ENCODE assay signal across 17 cellular contexts in the genomic region with DNA sequence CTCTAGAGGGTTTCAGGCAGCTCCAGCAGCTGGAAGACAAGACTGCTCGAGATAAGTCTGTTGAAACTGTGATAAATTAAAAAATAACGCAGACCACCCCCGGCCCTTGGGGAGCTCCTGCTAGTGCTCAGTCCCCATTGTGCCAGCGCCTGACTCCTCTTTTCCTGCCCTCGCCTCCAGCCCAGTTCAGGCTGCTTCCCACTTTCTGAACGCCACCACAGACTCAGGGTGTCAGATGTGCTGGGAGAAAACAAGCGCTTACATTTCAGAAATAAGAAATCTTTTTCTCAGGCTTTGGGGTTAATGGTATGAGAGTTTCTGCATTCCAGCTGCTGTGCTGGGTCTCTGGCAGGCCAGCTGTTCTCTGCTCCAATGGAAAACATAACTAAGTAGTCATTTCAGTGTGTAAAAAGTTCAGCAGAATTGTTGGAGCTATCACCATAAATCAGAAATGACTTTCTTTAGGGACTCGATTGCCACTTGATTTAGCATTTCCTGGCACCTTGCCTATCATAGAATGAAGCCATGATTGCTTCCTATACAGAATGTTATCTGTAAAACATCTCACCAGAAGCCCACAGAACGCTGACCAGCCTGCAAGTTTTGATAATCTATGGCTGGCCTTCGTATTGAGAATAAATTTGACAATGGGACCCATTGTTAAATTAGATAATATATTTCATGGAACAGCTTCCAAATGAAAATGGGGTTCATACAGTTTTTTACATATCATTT.
DNase-seq lines count a peak whose midpoint lies in the region; ATAC-seq and TF ChIP-seq lines count a peak whose summit lies in the region.
"Had no signal": no experiment of that assay in that cellular context is flagged by ENCODE, and none has a peak within 500 bp of the region (broad histone marks: within the 10 kb centered on the region; RNA-seq: fewer than 3 reads in every experiment).

No MANE protein-coding gene starts in this region.

- peaks cover 31% of the 10 kb centered on the region for H3K27me3 Mint-ChIP-seq in activated naive CD4-positive, alpha-beta T cell treated with anti-CD3 and anti-CD28 coated beads, Interleukin-2, amount 10 ng/mL, durations not matched to agents 7 days and 5 days

- 22 to 28% (median 25%) methylated on average over 10 of the region's 10 CpGs for WGBS in stomach, 5 donors

- H3K27ac ChIP-seq in HEK293 (ENCODE audit: extremely low read depth, low read depth, low read length) (no peak overlapping the region), left lung (no peak overlapping the region), stomach (peak overlapping the region; percentile 17 to 62 (median 28))
- H3K27ac ChIP-seq: BLaER1, neutrophil had no signal

- no peaks in the 10 kb centered on the region for H3K27me3 ChIP-seq in left lung
- H3K27me3 ChIP-seq in stomach, result no peaks in the 10 kb centered on the region
- H3K27me3 ChIP-seq: BLaER1 had no signal

- TF ChIP-seq EP300 in stomach (IDR thresholded peaks at IDR 0.05), result no peak

- H3K4me1 Mint-ChIP-seq in activated naive CD4-positive, alpha-beta T cell treated with anti-CD3 and anti-CD28 coated beads, Interleukin-2, amount 10 ng/mL, durations not matched to agents 7 days and 5 days, result no peaks in the 10 kb centered on the region
- H3K4me1 Mint-ChIP-seq: activated CD4-positive, alpha-beta T cell treated with anti-CD3 and anti-CD28 coated beads, Interleukin-2, amount 10 ng/mL, durations not matched to agents 7 days and 5 days had no signal

- H3K36me3 ChIP-seq in HEK293 (ENCODE audit: control insufficient read depth in 2 of 2, insufficient read depth in 1 of 2, low read length in 2 of 2) (no peaks in the 10 kb centered on the region), left lung (no peaks in the 10 kb centered on the region), stomach (no peaks in the 10 kb centered on the region)
- H3K36me3 ChIP-seq: BLaER1, neutrophil had no signal

- no peak for TF ChIP-seq POLR2A in stomach (IDR thresholded peaks at IDR 0.05)

- peak; percentile 47 for DNase-seq in fibroblast of gingiva (ENCODE audit: low read depth)
- DNase-seq in left lung, result no peak
- DNase-seq in stomach, result no peak
- DNase-seq in NCI-H2081 (lab: John Stamatoyannopoulos, UW), result no peak
- DNase-seq in NCI-H2171 treated with DMSO at 0.1 percent for 48 hours (lab: John Stamatoyannopoulos, UW), result no peak
- no peak for DNase-seq in NCI-H146 (lab: John Stamatoyannopoulos, UW)
- no peak for DNase-seq in activated naive CD4-positive, alpha-beta T cell treated with anti-CD3 and anti-CD28 coated beads, Interleukin-2, amount 10 ng/mL, durations not matched to agents 7 days and 5 days
- DNase-seq: activated CD4-positive, alpha-beta T cell treated with anti-CD3 and anti-CD28 coated beads, Interleukin-2, amount 10 ng/mL, durations not matched to agents 7 days and 5 days; head of caudate nucleus; NCI-H1436; NCI-H524 treated with DMSO at 0.1 percent for 48 hours; stimulated activated CD4-positive, alpha-beta T cell treated with anti-CD3 and anti-CD28 coated beads, Interleukin-15, amount 100 ng/mL, for 24 hours; T1000 had no signal

- intact Hi-C loops in left lung (cut with DNase I), result loop anchor here in 1 of 2 donors (10.0 kb wide), 1 partner anchor 211 kb away; no protein-coding TSS in a partner anchor
- intact Hi-C loops in stomach (cut with DNase I; ENCODE audit: low total_unique reads), result no loop called here

- no peak overlapping the region for H3K4me3 Mint-ChIP-seq in activated naive CD4-positive, alpha-beta T cell treated with anti-CD3 and anti-CD28 coated beads, Interleukin-2, amount 10 ng/mL, durations not matched to agents 7 days and 5 days
- H3K4me3 Mint-ChIP-seq: activated CD4-positive, alpha-beta T cell treated with anti-CD3 and anti-CD28 coated beads, Interleukin-2, amount 10 ng/mL, durations not matched to agents 7 days and 5 days had no signal

- H3K9me3 ChIP-seq in HEK293 (ENCODE audit: control insufficient read depth, insufficient read depth, low read depth, low read length) (no peaks in the 10 kb centered on the region), left lung (no peaks in the 10 kb centered on the region), stomach (no peaks in the 10 kb centered on the region)
- H3K9me3 ChIP-seq: BLaER1, neutrophil had no signal

- H3K4me1 ChIP-seq in HEK293 (ENCODE audit: control insufficient read depth, insufficient read depth, low read length) (no peaks in the 10 kb centered on the region), left lung (peaks cover 0 to 6% of the 10 kb centered on the region in 2 donors), stomach (peaks cover 0 to 20% (median 11%) of the 10 kb centered on the region in 4 donors)
- H3K4me1 ChIP-seq: BLaER1 had no signal

- H3K4me3 ChIP-seq in HEK293 (ENCODE audit: low read depth, low read length), result no peak overlapping the region
- H3K4me3 ChIP-seq in left lung, result no peak overlapping the region
- H3K4me3 ChIP-seq in stomach, result no peak overlapping the region
- H3K4me3 ChIP-seq: BLaER1, GM12878 had no signal

- ATAC-seq in left lung, result peak; percentile 53
- ATAC-seq: GM12878 had no signal

- CTCF ChIA-PET in HEK293 (lab: Yijun Ruan, JAX), result interaction anchor here (1.1 kb wide), 1 partner anchor 79 kb away, joined by 3 read pairs; no protein-coding TSS in a partner anchor
- CTCF ChIA-PET in activated naive CD4-positive, alpha-beta T cell treated with anti-CD3 and anti-CD28 coated beads, Interleukin-2, amount 10 ng/mL, durations not matched to agents 7 days and 5 days (lab: Charles Lee), result interaction anchor here (0.6 to 1.4 kb wide), 3 partner anchors 140 to 215 kb away, joined by 3 to 5 read pairs (median 3); no protein-coding TSS in a partner anchor

- H3K36me3 Mint-ChIP-seq in activated naive CD4-positive, alpha-beta T cell treated with anti-CD3 and anti-CD28 coated beads, Interleukin-2, amount 10 ng/mL, durations not matched to agents 7 days and 5 days, result no peaks in the 10 kb centered on the region

- TF ChIP-seq CTCF in HEK293 (tag by site-specific recombination; IDR thresholded peaks at IDR 0.05), result no peak
- no peak for TF ChIP-seq CTCF in left lung (IDR thresholded peaks at IDR 0.05)
- TF ChIP-seq CTCF in stomach (IDR thresholded peaks at IDR 0.05), result no peak

- H3K9me3 Mint-ChIP-seq in activated naive CD4-positive, alpha-beta T cell treated with anti-CD3 and anti-CD28 coated beads, Interleukin-2, amount 10 ng/mL, durations not matched to agents 7 days and 5 days, result no peaks in the 10 kb centered on the region
- H3K9me3 Mint-ChIP-seq: activated CD4-positive, alpha-beta T cell treated with anti-CD3 and anti-CD28 coated beads, Interleukin-2, amount 10 ng/mL, durations not matched to agents 7 days and 5 days had no signal

- POLR2A ChIA-PET in HEK293 (lab: Yijun Ruan, JAX), result no interaction called here

- no peak overlapping the region for H3K27ac Mint-ChIP-seq in activated naive CD4-positive, alpha-beta T cell treated with anti-CD3 and anti-CD28 coated beads, Interleukin-2, amount 10 ng/mL, durations not matched to agents 7 days and 5 days
- H3K27ac Mint-ChIP-seq: activated CD4-positive, alpha-beta T cell treated with anti-CD3 and anti-CD28 coated beads, Interleukin-2, amount 10 ng/mL, durations not matched to agents 7 days and 5 days had no signal

TF ChIP-seq in HEK293, 187 proteins besides CTCF, POLR2A, EP300 and RAD21:
- TF ChIP-seq ZNF658 (tag by site-specific recombination; IDR thresholded peaks at IDR 0.05) (no peak), ZFHX2 (tag by site-specific recombination; conservative IDR thresholded peaks at IDR 0.05) (0 out of 2 replicates have a peak, but pooled peaks have one; percentile 9)

Comparison
In these comparisons a context has a peak if more than half of its experiments do, and no peak if none do; other contexts are left out.
1. H3K27ac ChIP-seq: peak in stomach (5 of 5); none in HEK293 (single experiment) and left lung (0 of 2).